ENCODE assay signal across 9 cellular contexts in genomic region chr9:6305954-6306563, GRCh38. TPM values are rescaled to one million over a fixed set of nuclear protein-coding genes. Genes with fewer than 3 reads are reported as not detected.
A peak's percentile ranks its signal among the peaks of the same experiment; 100 is the strongest.
DNase-seq lines count a peak whose midpoint lies in the region; ATAC-seq and TF ChIP-seq lines count a peak whose summit lies in the region.
"Had no signal": no experiment of that assay in that cellular context is flagged by ENCODE, and none has a peak within 500 bp of the region (broad histone marks: within the 10 kb centered on the region; RNA-seq: fewer than 3 reads in every experiment).

No MANE protein-coding gene starts in this region.

- no peaks in the 10 kb centered on the region for H3K27me3 ChIP-seq in GM23248 (replicated peaks; ENCODE audit: insufficient read depth)
- H3K27me3 ChIP-seq in endodermal cell (ENCODE audit: control insufficient read depth, insufficient read depth, low read length, poor library complexity, severe bottlenecking), result peaks cover under 1% of the 10 kb centered on the region

- H3K4me3 Mint-ChIP-seq in endodermal cell, result no peak overlapping the region

- H3K9ac ChIP-seq in GM23248 (no peak overlapping the region), endodermal cell (ENCODE audit: extremely low read depth, low read length, poor library complexity, severe bottlenecking) (no peak overlapping the region)

- H3K36me3 Mint-ChIP-seq in endodermal cell (ENCODE audit: low read depth), result no peaks in the 10 kb centered on the region

- H3K9me3 ChIP-seq in GM23248 (ENCODE audit: low read depth) (no peaks in the 10 kb centered on the region), endodermal cell (ENCODE audit: control insufficient read depth, low read length) (peaks cover 4% of the 10 kb centered on the region), mucosa of descending colon (no peaks in the 10 kb centered on the region)

- H3K4me2 ChIP-seq in GM23248 (ENCODE audit: unreplicated experiment), result no peak overlapping the region

- no peaks in the 10 kb centered on the region for H3K36me3 ChIP-seq in GM23248 (ENCODE audit: low read depth)
- no peaks in the 10 kb centered on the region for H3K36me3 ChIP-seq in endodermal cell (ENCODE audit: control insufficient read depth, insufficient read depth, low read length)
- no peaks in the 10 kb centered on the region for H3K36me3 ChIP-seq in mucosa of descending colon (ENCODE audit: low read depth)

- H3K4me1 Mint-ChIP-seq in endodermal cell, result peaks cover 4% of the 10 kb centered on the region

- H3K27me3 Mint-ChIP-seq in endodermal cell (ENCODE audit: insufficient read depth), result no peaks in the 10 kb centered on the region

- ATAC-seq in mucosa of descending colon, result peak; percentile 67
- no peak for ATAC-seq in HG03135 (IDR thresholded peaks at IDR 0.05; ENCODE audit: unreplicated experiment)

- no peaks in the 10 kb centered on the region for H4K20me1 ChIP-seq in GM23248 (ENCODE audit: insufficient read depth)

- TF ChIP-seq CTCF in AG10803 (conservative IDR thresholded peaks at IDR 0.05; ENCODE audit: low read length) (peak; percentile 74), endodermal cell (conservative IDR thresholded peaks at IDR 0.05) (peak; percentile 78), mucosa of descending colon (IDR thresholded peaks at IDR 0.05) (no peak)

- WGBS in GM23248 (ENCODE audit: low coverage in 1 of 2, low lambda C conversion rate in 2 of 2, missing lambda C conversion rate in 2 of 2), 2 experiments, result 96 to 97% methylated on average over 2 of the region's 2 CpGs
- 100% methylated on average over 2 of the region's 2 CpGs; no CpG with 5 or more reads in 1 of the 2 experiments for WGBS in endodermal cell (ENCODE audit: insufficient coverage in 1 of 2, insufficient read length in 1 of 2), 2 experiments

- H3K27ac ChIP-seq in GM23248 (no peak overlapping the region), endodermal cell (ENCODE audit: low read depth, low read length) (no peak overlapping the region)

- H3K4me3 ChIP-seq in AG10803 (ENCODE audit: low read length) (no peak overlapping the region), GM23248 (no peak overlapping the region), endodermal cell (ENCODE audit: low read length) (no peak overlapping the region), mucosa of descending colon (no peak overlapping the region)

- no peaks in the 10 kb centered on the region for H3K9me3 Mint-ChIP-seq in endodermal cell

- no peaks in the 10 kb centered on the region for H3K9me2 ChIP-seq in GM23248 (ENCODE audit: insufficient read depth)

- intact Hi-C loops in mucosa of descending colon (cut with DNase I, micrococcal nuclease), result loop anchor here (5.0 to 10.0 kb wide), 2 partner anchors 109 to 251 kb away; no protein-coding TSS in a partner anchor

- no peaks in the 10 kb centered on the region for H3F3A ChIP-seq in GM23248 (ENCODE audit: insufficient read depth)

- peak; percentile 55 for DNase-seq in AG10803 (ENCODE audit: low read depth)
- peak; percentile 70 for DNase-seq in GM23248
- DNase-seq in NCI-H748 (lab: John Stamatoyannopoulos, UW; ENCODE audit: unreplicated experiment), result peak; percentile 55
- DNase-seq in endodermal cell, result no peak
- DNase-seq in mucosa of descending colon, result no peak
- no peak for DNase-seq in activated CD4-positive, alpha-beta T cell treated with anti-CD3 and anti-CD28 coated beads for 48 hours
- DNase-seq in GF-D8 (lab: John Stamatoyannopoulos, UW), result no peak

- no peak overlapping the region for H3K27ac Mint-ChIP-seq in endodermal cell

- no peak overlapping the region for H2AFZ ChIP-seq in GM23248

- H3K79me2 ChIP-seq in GM23248 (ENCODE audit: insufficient read depth), result no peaks in the 10 kb centered on the region

- in situ Hi-C loops in GM23248 (cut with MboI), result loop anchor here (5.0 to 10.0 kb wide), 2 partner anchors 254 to 411 kb away; partner anchors contain the start of gene MLANA

- 0 out of 2 replicates have a peak, but pooled peaks cover 6% of the 10 kb centered on the region for H3K4me1 ChIP-seq in GM23248 (ENCODE audit: insufficient read depth)
- H3K4me1 ChIP-seq in endodermal cell (ENCODE audit: control insufficient read depth, insufficient read depth, low read length), result no peaks in the 10 kb centered on the region
- no peaks in the 10 kb centered on the region for H3K4me1 ChIP-seq in mucosa of descending colon (ENCODE audit: low read depth)

RNA-seq across cellular contexts. Expression of gene TPD52L3, which starts 22.1 kb away (rescaled TPM):
- not detected in 2 replicates for total RNA-seq in GM23248 (2014; rRNA removed; shearing (Covaris generic))
- polyA plus RNA-seq in GM23248 (2016; fragmentation: Nextera tagmentation; extraction: Ambion mirVana), result not detected in 2 replicates
- not detected for total RNA-seq in endodermal cell
- polyA plus RNA-seq in endodermal cell (2013, experiment 1 of 2), result not detected
- not detected for polyA plus RNA-seq in endodermal cell (2013, experiment 2 of 2)
- total RNA-seq in mucosa of descending colon, result not detected
- polyA plus RNA-seq: thymus had no signal

Comparison
In these comparisons a context has a peak if more than half of its experiments do, and no peak if none do; other contexts are left out.
1. DNase-seq: peak in AG10803 (single experiment), GM23248 (single experiment) and NCI-H748 (single experiment); none in endodermal cell (single experiment), mucosa of descending colon (0 of 3), activated CD4-positive, alpha-beta T cell treated with anti-CD3 and anti-CD28 coated beads for 48 hours (single experiment) and GF-D8 (single experiment).